ENCODE assay signal across 16 cellular contexts in genomic region chr12:1666215-1666614, GRCh38. TPM values are rescaled to one million over a fixed set of nuclear protein-coding genes. Genes with fewer than 3 reads are reported as not detected.
DNase-seq lines count a peak whose midpoint lies in the region; ATAC-seq and TF ChIP-seq lines count a peak whose summit lies in the region.
"Had no signal": no experiment of that assay in that cellular context is flagged by ENCODE, and none has a peak within 500 bp of the region (broad histone marks: within the 10 kb centered on the region; RNA-seq: fewer than 3 reads in every experiment).

No MANE protein-coding gene starts in this region.

- no peak overlapping the region for H3K4me3 ChIP-seq in CD4-positive, alpha-beta memory T cell (ENCODE audit: low read length in 2 of 2)
- H3K4me3 ChIP-seq in NB4 (ENCODE audit: low read depth, low read length) (no peak overlapping the region), colonic mucosa (no peak overlapping the region), spleen (no peak overlapping the region), breast epithelium (no peak overlapping the region)
- H3K4me3 ChIP-seq: mucosa of descending colon, tibial artery had no signal

- H3K27ac Mint-ChIP-seq in CD4-positive, alpha-beta memory T cell = peak overlapping the region in 4 of 7 donors; percentile 36 to 66 (median 48)

- POLR2A ChIA-PET in CD4-positive, alpha-beta memory T cell (lab: Charles Lee; ENCODE audit: partially characterized antibody) = interaction anchor here (0.8 to 1.2 kb wide), 5 partner anchors 9 to 338 kb away, joined by 3 to 5 read pairs (median 4); partner anchors contain the start of gene DCP1B

- CTCF ChIA-PET in CD4-positive, alpha-beta memory T cell (lab: Charles Lee; ENCODE audit: partially characterized antibody) = interaction anchor here (0.8 to 2.5 kb wide), 5 partner anchors 9 to 125 kb away, joined by 3 to 10 read pairs (median 8); partner anchors contain the start of gene ADIPOR2

- ATAC-seq in GM21576 (IDR thresholded peaks at IDR 0.05; ENCODE audit: unreplicated experiment) = no peak

- no peaks in the 10 kb centered on the region for H3K27me3 ChIP-seq in CD4-positive, alpha-beta memory T cell (ENCODE audit: insufficient read depth, low read length)
- no peaks in the 10 kb centered on the region for H3K27me3 ChIP-seq in colonic mucosa
- no peaks in the 10 kb centered on the region for H3K27me3 ChIP-seq in spleen (replicated peaks in 1 of 7)
- H3K27me3 ChIP-seq in breast epithelium = no peaks in the 10 kb centered on the region
- H3K27me3 ChIP-seq: tibial artery had no signal

- H3K36me3 ChIP-seq in CD4-positive, alpha-beta memory T cell (ENCODE audit: insufficient read depth, low read length) = no peaks in the 10 kb centered on the region
- H3K36me3 ChIP-seq in colonic mucosa (no peaks in the 10 kb centered on the region), spleen (no peaks in the 10 kb centered on the region), breast epithelium (no peaks in the 10 kb centered on the region)
- H3K36me3 ChIP-seq: tibial artery had no signal

- peak overlapping the region in 1 of 2 donors; percentile 60 for H3K9ac ChIP-seq in colonic mucosa (ENCODE audit: low read depth in 2 of 2, low read length in 2 of 2)
- H3K9ac ChIP-seq: KMS-11 had no signal

- no peak for DNase-seq in CD4-positive, alpha-beta memory T cell
- DNase-seq in NB4 (ENCODE audit: low read depth) (peak; percentile 22), colonic mucosa (no peak), spleen (no peak), breast epithelium (ENCODE audit: low spot score in 2 of 2) (no peak), HCEC 1CT (no peak)
- DNase-seq: GOT3; left colon; NCI-H1417 treated with DMSO at 0.1 percent for 48 hours; NCI-H774; stimulated activated CD4-positive, alpha-beta T cell treated with anti-CD3 and anti-CD28 coated beads, Interleukin-2, amount 100 ng/mL, for 48 hours; tibial artery had no signal

- intact Hi-C loops in CD4-positive, alpha-beta memory T cell (cut with micrococcal nuclease) = loop anchor here (10.0 kb wide), 1 partner anchor 339 kb away; the partner anchor contains the start of gene DCP1B
- intact Hi-C loops in colonic mucosa (cut with DNase I) (no loop called here), spleen (cut with DNase I; ENCODE audit: low total_unique reads) (no loop called here), breast epithelium (cut with DNase I; ENCODE audit: low total_unique reads) (no loop called here)

- no peaks in the 10 kb centered on the region for H3K36me3 Mint-ChIP-seq in CD4-positive, alpha-beta memory T cell

- TF ChIP-seq CTCF in NB4 (IDR thresholded peaks at IDR 0.05; ENCODE audit: low read depth, low read length) = no peak
- no peak for TF ChIP-seq CTCF in colonic mucosa (IDR thresholded peaks at IDR 0.05)
- TF ChIP-seq CTCF in spleen (IDR thresholded peaks at IDR 0.05 in 8 of 11, conservative IDR thresholded peaks at IDR 0.05 in 3 of 11) = no peak
- no peak for TF ChIP-seq CTCF in breast epithelium (IDR thresholded peaks at IDR 0.05)

- no peak overlapping the region for H3K27ac ChIP-seq in CD4-positive, alpha-beta memory T cell (ENCODE audit: low read depth, low read length)
- peak overlapping the region; percentile 87 for H3K27ac ChIP-seq in colonic mucosa
- peak overlapping the region in 7 of 8 donors; percentile 51 to 82 (median 74) for H3K27ac ChIP-seq in spleen
- H3K27ac ChIP-seq in breast epithelium = no peak overlapping the region
- H3K27ac ChIP-seq: KMS-11 had no signal

- peaks cover 35% of the 10 kb centered on the region for H3K4me1 ChIP-seq in CD4-positive, alpha-beta memory T cell (ENCODE audit: insufficient read depth, low read length)
- H3K4me1 ChIP-seq in colonic mucosa = peaks cover 3% of the 10 kb centered on the region
- H3K4me1 ChIP-seq in spleen = peaks cover 0 to 51% (median 28%) of the 10 kb centered on the region in 6 donors
- no peaks in the 10 kb centered on the region for H3K4me1 ChIP-seq in breast epithelium

- H3K4me1 Mint-ChIP-seq in CD4-positive, alpha-beta memory T cell = peaks cover 40 to 64% (median 47%) of the 10 kb centered on the region in 4 donors

- no peaks in the 10 kb centered on the region for H3K9me3 ChIP-seq in CD4-positive, alpha-beta memory T cell (ENCODE audit: control insufficient read depth in 1 of 2, low read length in 2 of 2)
- H3K9me3 ChIP-seq in colonic mucosa (no peaks in the 10 kb centered on the region), spleen (no peaks in the 10 kb centered on the region), breast epithelium (no peaks in the 10 kb centered on the region)
- H3K9me3 ChIP-seq: mucosa of descending colon, tibial artery had no signal

- TF ChIP-seq POLR2A in NB4 (IDR thresholded peaks at IDR 0.05; ENCODE audit: extremely low read depth, insufficient read length) (no peak), spleen (IDR thresholded peaks at IDR 0.05) (no peak), breast epithelium (IDR thresholded peaks at IDR 0.05) (no peak)

- 52 to 60% (median 56%) methylated on average over 5 of the region's 5 CpGs for WGBS in spleen, 5 donors

- H3K9me3 Mint-ChIP-seq in CD4-positive, alpha-beta memory T cell = no peaks in the 10 kb centered on the region
- H3K9me3 Mint-ChIP-seq: activated T-helper 2 cell treated with anti-CD3 and anti-CD28 coated beads, Interferon-gamma antibody, Interleukin-2, Interleukin-4, amounts not matched to agents 10 μg/mL and 5 μg/mL and 100 μg/mL, durations not matched to agents 14 hours and 24 hours and 36 hours had no signal

- H3K27me3 Mint-ChIP-seq in CD4-positive, alpha-beta memory T cell = no peaks in the 10 kb centered on the region

- H3K4me3 Mint-ChIP-seq in CD4-positive, alpha-beta memory T cell = peak overlapping the region in 3 of 8 donors; percentile 7 to 64 (median 57)

RNA-seq across cellular contexts. Expression of gene ADIPOR2, which starts 24.7 kb away (rescaled TPM):
- total RNA-seq in CD4-positive, alpha-beta memory T cell = 10 to 100 TPM; 35.7 to 36.2 TPM
- polyA plus RNA-seq in CD4-positive, alpha-beta memory T cell = 1 to 10 TPM; 1.8 to 3.5 TPM
- total RNA-seq in colonic mucosa (100 to 1,000 TPM in 1 of 2 donors, 10 to 100 TPM in 1; 68.3 to 138 TPM), spleen (10 to 100 TPM; 34.8 to 43.7 (median 39.9) TPM), breast epithelium (10 to 100 TPM; 44.3 to 58.2 (median 48.8) TPM)
- polyA plus RNA-seq in spleen = 10 to 100 TPM; 12.9 to 19.5 (median 15.7) TPM

RNA-seq across cellular contexts. Expression of gene WNT5B, which starts 37.2 kb away (rescaled TPM):
- total RNA-seq in CD4-positive, alpha-beta memory T cell = under 1 TPM in 1 of 2 experiments, not detected in 1; 0.17 TPM
- polyA plus RNA-seq in CD4-positive, alpha-beta memory T cell = under 1 TPM in 1 of 2 donors, not detected in 1; 0.61 TPM
- 1 to 10 TPM; 1.5 to 5.9 TPM for total RNA-seq in colonic mucosa
- 1 to 10 TPM; 3.9 to 8.7 (median 5.0) TPM for total RNA-seq in spleen
- polyA plus RNA-seq in spleen = 1 to 10 TPM; 1.1 to 1.8 (median 1.7) TPM
- 10 to 100 TPM in 1 of 3 donors, 1 to 10 TPM in 2; 3.9 to 11.9 (median 4.0) TPM for total RNA-seq in breast epithelium

Comparison
In these comparisons a context has a peak if more than half of its experiments do, and no peak if none do; other contexts are left out.
1. H3K27ac ChIP-seq: peak in colonic mucosa (single experiment) and spleen (7 of 8); none in CD4-positive, alpha-beta memory T cell (single experiment) and breast epithelium (0 of 2).